Comparison of ENCODE assay signal across 17 cellular contexts in genomic region chr11:32437406-32438345, GRCh38. TPM values are rescaled to one million over a fixed set of nuclear protein-coding genes. Genes with fewer than 3 reads are reported as not detected.
DNase-seq lines count a peak whose midpoint lies in the region; ATAC-seq and TF ChIP-seq lines count a peak whose summit lies in the region.
"Had no signal": no experiment of that assay in that cellular context is flagged by ENCODE, and none has a peak within 500 bp of the region (broad histone marks: within the 10 kb centered on the region; RNA-seq: fewer than 3 reads in every experiment).

No MANE protein-coding gene starts in this region.

- H3K36me3 ChIP-seq in HUES64 (ENCODE audit: insufficient read depth, low read length): no peaks in the 10 kb centered on the region
- no peaks in the 10 kb centered on the region for H3K36me3 ChIP-seq in ovary
- no peaks in the 10 kb centered on the region for H3K36me3 ChIP-seq in WERI-Rb-1
- H3K36me3 ChIP-seq: transverse colon had no signal

- H3K4me3 ChIP-seq in HUES64 (ENCODE audit: low read length): peak overlapping the region; percentile 37
- H3K4me3 ChIP-seq in fibroblast of pulmonary artery (replicated peaks; ENCODE audit: low read depth, low read length): peak overlapping the region; percentile 72
- H3K4me3 ChIP-seq in ovary: peak overlapping the region; percentile 87
- no peak overlapping the region for H3K4me3 ChIP-seq in WERI-Rb-1 (ENCODE audit: low read depth, low read length)
- H3K4me3 ChIP-seq: transverse colon had no signal

- TF ChIP-seq POLR2A in ovary (IDR thresholded peaks at IDR 0.05): no peak

- no peaks in the 10 kb centered on the region for H3K9me3 Mint-ChIP-seq in activated CD4-positive, alpha-beta T cell treated with anti-CD3 and anti-CD28 coated beads for 36 hours (ENCODE audit: low read depth)
- H3K9me3 Mint-ChIP-seq: natural killer cell treated with Interleukin-12 subunit alpha and Interleukin-12 subunit beta and Interleukin-15 and Interleukin-18, amount 100 ng/mL, for 72 hours had no signal

- H3K27ac ChIP-seq in HUES64 (ENCODE audit: low read depth, low read length): no peak overlapping the region
- peak overlapping the region; percentile 89 to 94 for H3K27ac ChIP-seq in ovary
- no peak overlapping the region for H3K27ac ChIP-seq in WERI-Rb-1
- H3K27ac ChIP-seq: transverse colon had no signal

- H3K27me3 Mint-ChIP-seq in activated CD4-positive, alpha-beta T cell treated with anti-CD3 and anti-CD28 coated beads for 36 hours: peaks cover 74% of the 10 kb centered on the region

- POLR2A ChIA-PET in activated CD4-positive, alpha-beta T cell treated with anti-CD3 and anti-CD28 coated beads for 36 hours (lab: Charles Lee): interaction anchor here (1.6 kb wide), 1 partner anchor 23 kb away, joined by 4 read pairs; no protein-coding TSS in a partner anchor

- H3K4me3 Mint-ChIP-seq in activated CD4-positive, alpha-beta T cell treated with anti-CD3 and anti-CD28 coated beads for 36 hours: no peak overlapping the region
- H3K4me3 Mint-ChIP-seq: natural killer cell treated with Interleukin-12 subunit alpha and Interleukin-12 subunit beta and Interleukin-15 and Interleukin-18, amount 100 ng/mL, for 72 hours had no signal

- H3K36me3 Mint-ChIP-seq in activated CD4-positive, alpha-beta T cell treated with anti-CD3 and anti-CD28 coated beads for 36 hours (ENCODE audit: low read depth): no peaks in the 10 kb centered on the region

- TF ChIP-seq CTCF in fibroblast of pulmonary artery (IDR thresholded peaks at IDR 0.05; ENCODE audit: low read length, missing control alignments): no peak
- TF ChIP-seq CTCF in ovary (IDR thresholded peaks at IDR 0.05): no peak
- TF ChIP-seq CTCF in WERI-Rb-1 (IDR thresholded peaks at IDR 0.05; ENCODE audit: low read depth, low read length): no peak

- WGBS in HUES64: 1% methylated on average over 41 of the region's 44 CpGs
- WGBS in ovary, 3 donors: 5 to 15% (median 12%) methylated on average over 36 to 44 of the region's 44 CpGs

- H3K4me1 Mint-ChIP-seq in activated CD4-positive, alpha-beta T cell treated with anti-CD3 and anti-CD28 coated beads for 36 hours: peaks cover 37% of the 10 kb centered on the region

- intact Hi-C loops in activated CD4-positive, alpha-beta T cell treated with anti-CD3 and anti-CD28 coated beads for 36 hours (cut with DNase I, micrococcal nuclease): loop anchor here (5.0 to 10.0 kb wide), 3 partner anchors 357 to 635 kb away; partner anchors contain the start of gene CCDC73 (in 2 of the 2)
- intact Hi-C loops in ovary (cut with DNase I): loop anchor here (2.0 to 10.0 kb wide), 5 partner anchors 55 to 177 kb away; partner anchors contain the start of gene EIF3M (in 4 of the 4)

- no peak overlapping the region for H3K27ac Mint-ChIP-seq in activated CD4-positive, alpha-beta T cell treated with anti-CD3 and anti-CD28 coated beads for 36 hours
- H3K27ac Mint-ChIP-seq: natural killer cell treated with Interleukin-12 subunit alpha and Interleukin-12 subunit beta and Interleukin-15 and Interleukin-18, amount 100 ng/mL, for 72 hours had no signal

- peak; percentile 17 for DNase-seq in activated CD4-positive, alpha-beta T cell treated with anti-CD3 and anti-CD28 coated beads for 36 hours
- DNase-seq in activated CD4-positive, alpha-beta T cell treated with anti-CD3 and anti-CD28 coated beads, Interleukin-2, amount 50 U/mL, for 1 hour: no peak
- DNase-seq in fibroblast of pulmonary artery (ENCODE audit: low read depth) (no peak), ovary (peak; percentile 52 to 73 (median 68)), activated gamma-delta T cell (lab: John Stamatoyannopoulos, UW) (no peak), mesenteric fat pad (ENCODE audit: low spot score) (no peak), WERI-Rb-1 (no peak)
- DNase-seq: cerebellar nuclear complex, DMS79, kidney, NCI-H1048, NCI-H446, transverse colon had no signal

- peaks cover 100% of the 10 kb centered on the region for H3K27me3 ChIP-seq in HUES64 (ENCODE audit: insufficient read depth, low read length)
- no peaks in the 10 kb centered on the region for H3K27me3 ChIP-seq in ovary
- peaks cover 94% of the 10 kb centered on the region for H3K27me3 ChIP-seq in WERI-Rb-1 (ENCODE audit: insufficient read depth, low read depth, severe bottlenecking)

- no peak for TF ChIP-seq EP300 in ovary (IDR thresholded peaks at IDR 0.05)

- no peaks in the 10 kb centered on the region for H3K9me3 ChIP-seq in HUES64 (ENCODE audit: insufficient read depth, low read depth, low read length)
- H3K9me3 ChIP-seq in ovary: no peaks in the 10 kb centered on the region
- peaks cover 35% of the 10 kb centered on the region for H3K9me3 ChIP-seq in WERI-Rb-1 (ENCODE audit: severe bottlenecking)
- H3K9me3 ChIP-seq: transverse colon had no signal

- H3K4me1 ChIP-seq in HUES64 (ENCODE audit: insufficient read depth, low read length): peaks cover 14% of the 10 kb centered on the region
- no peaks in the 10 kb centered on the region for H3K4me1 ChIP-seq in ovary (ENCODE audit: insufficient read depth)

- H3K9ac ChIP-seq in HUES64 (ENCODE audit: low read depth, low read length): no peak overlapping the region

- ATAC-seq in activated CD4-positive, alpha-beta T cell treated with anti-CD3 and anti-CD28 coated beads for 36 hours: peak; percentile 11
- ATAC-seq: HCT116; natural killer cell treated with Interleukin-12 subunit alpha and Interleukin-12 subunit beta and Interleukin-15 and Interleukin-18, amount 100 ng/mL, for 72 hours had no signal

- CTCF ChIA-PET in activated CD4-positive, alpha-beta T cell treated with anti-CD3 and anti-CD28 coated beads for 36 hours (lab: Charles Lee): interaction anchor here (1.7 kb wide), 1 partner anchor 8 kb away, joined by 4 read pairs; no protein-coding TSS in a partner anchor

RNA-seq across cellular contexts. Expression of gene WT1, which starts 2.3 kb away (rescaled TPM):
- total RNA-seq in activated CD4-positive, alpha-beta T cell treated with anti-CD3 and anti-CD28 coated beads for 36 hours: not detected
- 0.10 TPM for polyA plus RNA-seq in HUES64 (2013, experiment 1 of 2)
- not detected for polyA plus RNA-seq in HUES64 (2013, experiment 2 of 2)
- total RNA-seq in ovary: 100 to 1,000 TPM in 2 of 7 donors, 10 to 100 TPM in 5; 33.1 to 171 (median 77.2) TPM
- 10 to 100 TPM; 28.2 to 56.0 TPM for polyA plus RNA-seq in ovary
- 8.5 TPM for total RNA-seq in mesenteric fat pad
- total RNA-seq: natural killer cell treated with Interleukin-12 subunit alpha and Interleukin-12 subunit beta and Interleukin-15 and Interleukin-18, amount 100 ng/mL, for 72 hours; skeletal muscle tissue had no signal

Comparison
In these comparisons a context has a peak if more than half of its experiments do, and no peak if none do; other contexts are left out.
1. DNase-seq: peak in activated CD4-positive, alpha-beta T cell treated with anti-CD3 and anti-CD28 coated beads for 36 hours (single experiment) and ovary (5 of 5); none in activated CD4-positive, alpha-beta T cell treated with anti-CD3 and anti-CD28 coated beads, Interleukin-2, amount 50 U/mL, for 1 hour (single experiment), fibroblast of pulmonary artery (single experiment), activated gamma-delta T cell (single experiment), mesenteric fat pad (single experiment) and WERI-Rb-1 (single experiment).
2. H3K27ac ChIP-seq: peak in ovary (2 of 2); none in HUES64 (single experiment) and WERI-Rb-1 (single experiment).